In the genomic region with DNA sequence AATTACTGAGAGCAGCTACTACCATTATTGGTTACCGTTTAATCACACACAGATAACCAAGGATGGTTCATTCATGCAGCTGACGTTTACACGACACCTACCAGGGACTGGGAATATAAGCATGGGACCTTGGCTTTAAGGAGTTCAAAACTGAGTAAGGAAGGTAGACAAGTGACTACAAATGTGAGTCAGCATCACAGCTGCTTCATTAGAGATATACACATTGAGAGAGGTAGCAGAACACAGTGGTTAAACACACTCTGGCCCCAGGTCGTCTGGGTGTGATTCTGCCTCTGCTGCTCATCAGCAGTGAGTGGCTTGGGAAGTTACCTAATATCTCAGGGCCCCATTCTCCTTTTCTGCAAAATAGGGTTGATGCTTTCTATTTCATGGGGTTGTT, we compare ENCODE assay signal across 16 cellular contexts.
DNase-seq lines count a peak whose midpoint lies in the region; ATAC-seq, FAIRE-seq and TF ChIP-seq lines count a peak whose summit lies in the region.
"Had no signal": no experiment of that assay in that cellular context is flagged by ENCODE, and none has a peak within 500 bp of the region (broad histone marks: within the 10 kb centered on the region; RNA-seq: fewer than 3 reads in every experiment).

No MANE protein-coding gene starts in this region.

- H3K27ac Mint-ChIP-seq in activated T-helper 2 cell treated with anti-CD3 and anti-CD28 coated beads, Interferon-gamma antibody, Interleukin-2, Interleukin-4, amounts not matched to agents 10 μg/mL and 5 μg/mL and 100 μg/mL, durations not matched to agents 14 hours and 24 hours and 36 hours = no peak overlapping the region
- H3K27ac Mint-ChIP-seq: activated CD8-positive, alpha-beta memory T cell treated with anti-CD3 and anti-CD28 coated beads, Interleukin-2, amount 10 ng/mL, durations not matched to agents 7 days and 5 days; activated naive CD8-positive, alpha-beta T cell treated with anti-CD3 and anti-CD28 coated beads, Interleukin-2, amount 50 U/mL, for 24 hours; CD4-positive, alpha-beta T cell; T-helper 2 cell treated with Interferon-gamma antibody and Interleukin-4, amounts not matched to agents 5 μg/mL and 100 μg/mL, for 36 hours had no signal

- H3K4me1 ChIP-seq in kidney (ENCODE audit: control insufficient read depth in 1 of 2, insufficient read depth in 1 of 2, low read depth in 1 of 2, low read length in 2 of 2) = peaks cover 4 to 14% of the 10 kb centered on the region in 2 donors
- H3K4me1 ChIP-seq: Peyer's patch had no signal

- DNase-seq in epithelial cell of esophagus (ENCODE audit: low read depth) (peak; percentile 63), medulla oblongata (ENCODE audit: extremely low spot score) (no peak), kidney (no peak), NCI-H446 treated with DMSO at 0.1 percent for 48 hours (lab: John Stamatoyannopoulos, UW) (no peak)
- no peak for DNase-seq in activated T-helper 2 cell treated with anti-CD3 and anti-CD28 coated beads, Interferon-gamma antibody, Interleukin-2, Interleukin-4, amounts not matched to agents 10 μg/mL and 5 μg/mL and 100 μg/mL, durations not matched to agents 14 hours and 24 hours and 36 hours (ENCODE audit: low spot score)
- DNase-seq: activated CD8-positive, alpha-beta memory T cell treated with anti-CD3 and anti-CD28 coated beads, Interleukin-2, amount 10 ng/mL, durations not matched to agents 7 days and 5 days; activated naive CD8-positive, alpha-beta T cell treated with anti-CD3 and anti-CD28 coated beads, Interleukin-2, amount 50 U/mL, for 24 hours; CD4-positive, alpha-beta T cell; Peyer's patch; right cardiac atrium; testis had no signal

- peaks cover 4% of the 10 kb centered on the region for H3K4me1 Mint-ChIP-seq in activated T-helper 2 cell treated with anti-CD3 and anti-CD28 coated beads, Interferon-gamma antibody, Interleukin-2, Interleukin-4, amounts not matched to agents 10 μg/mL and 5 μg/mL and 100 μg/mL, durations not matched to agents 14 hours and 24 hours and 36 hours (ENCODE audit: low read depth)
- H3K4me1 Mint-ChIP-seq: activated naive CD8-positive, alpha-beta T cell treated with anti-CD3 and anti-CD28 coated beads, Interleukin-2, amount 50 U/mL, for 24 hours had no signal

- TF ChIP-seq CTCF in epithelial cell of esophagus (IDR thresholded peaks at IDR 0.05; ENCODE audit: insufficient read depth, low read depth, low read length, missing control alignments) = no peak
- no peak for TF ChIP-seq CTCF in kidney (IDR thresholded peaks at IDR 0.05; ENCODE audit: borderline replicate concordance, extremely low read depth, insufficient read depth)

- H3K36me3 ChIP-seq in kidney (ENCODE audit: control insufficient read depth in 1 of 2, insufficient read depth in 2 of 2, low read length in 2 of 2) = no peaks in the 10 kb centered on the region

- no peaks in the 10 kb centered on the region for H3K36me3 Mint-ChIP-seq in activated T-helper 2 cell treated with anti-CD3 and anti-CD28 coated beads, Interferon-gamma antibody, Interleukin-2, Interleukin-4, amounts not matched to agents 10 μg/mL and 5 μg/mL and 100 μg/mL, durations not matched to agents 14 hours and 24 hours and 36 hours (ENCODE audit: low read depth)

- intact Hi-C loops in activated T-helper 2 cell treated with anti-CD3 and anti-CD28 coated beads, Interferon-gamma antibody, Interleukin-2, Interleukin-4, amounts not matched to agents 10 μg/mL and 5 μg/mL and 100 μg/mL, durations not matched to agents 14 hours and 24 hours and 36 hours (cut with micrococcal nuclease) = no loop called here
- intact Hi-C loops in kidney (cut with DNase I) = no loop called here

- H3K27ac ChIP-seq in kidney (ENCODE audit: low read depth in 2 of 2, low read length in 2 of 2) = no peak overlapping the region
- H3K27ac ChIP-seq: GM23248, Peyer's patch, testis had no signal

- no peak overlapping the region for H3K4me3 Mint-ChIP-seq in activated T-helper 2 cell treated with anti-CD3 and anti-CD28 coated beads, Interferon-gamma antibody, Interleukin-2, Interleukin-4, amounts not matched to agents 10 μg/mL and 5 μg/mL and 100 μg/mL, durations not matched to agents 14 hours and 24 hours and 36 hours (ENCODE audit: low read depth)
- H3K4me3 Mint-ChIP-seq: activated CD8-positive, alpha-beta memory T cell treated with anti-CD3 and anti-CD28 coated beads, Interleukin-2, amount 10 ng/mL, durations not matched to agents 7 days and 5 days; activated naive CD8-positive, alpha-beta T cell treated with anti-CD3 and anti-CD28 coated beads, Interleukin-2, amount 50 U/mL, for 24 hours; CD4-positive, alpha-beta T cell; T-helper 2 cell treated with Interferon-gamma antibody and Interleukin-4, amounts not matched to agents 5 μg/mL and 100 μg/mL, for 36 hours had no signal

- no peaks in the 10 kb centered on the region for H3K27me3 Mint-ChIP-seq in activated T-helper 2 cell treated with anti-CD3 and anti-CD28 coated beads, Interferon-gamma antibody, Interleukin-2, Interleukin-4, amounts not matched to agents 10 μg/mL and 5 μg/mL and 100 μg/mL, durations not matched to agents 14 hours and 24 hours and 36 hours (ENCODE audit: low read depth)
- H3K27me3 Mint-ChIP-seq: activated CD8-positive, alpha-beta memory T cell treated with anti-CD3 and anti-CD28 coated beads, Interleukin-2, amount 10 ng/mL, durations not matched to agents 7 days and 5 days; activated naive CD8-positive, alpha-beta T cell treated with anti-CD3 and anti-CD28 coated beads, Interleukin-2, amount 50 U/mL, for 24 hours; CD4-positive, alpha-beta T cell had no signal

- no peak overlapping the region for H3K4me3 ChIP-seq in epithelial cell of esophagus (ENCODE audit: low read length)
- H3K4me3 ChIP-seq in kidney (ENCODE audit: low read length in 2 of 2) = no peak overlapping the region
- H3K4me3 ChIP-seq: GM23248, Peyer's patch, testis had no signal

- H3K9ac ChIP-seq in kidney (ENCODE audit: low read length in 2 of 2) = no peak overlapping the region
- H3K9ac ChIP-seq: GM23248 had no signal

- no peak for FAIRE-seq in kidney (lab: Jason Lieb, UNC)

- H3K9me3 ChIP-seq in kidney (ENCODE audit: control insufficient read depth in 1 of 2, low read length in 2 of 2) = no peaks in the 10 kb centered on the region
- H3K9me3 ChIP-seq: Peyer's patch, testis had no signal

- no peaks in the 10 kb centered on the region for H3K9me3 Mint-ChIP-seq in activated T-helper 2 cell treated with anti-CD3 and anti-CD28 coated beads, Interferon-gamma antibody, Interleukin-2, Interleukin-4, amounts not matched to agents 10 μg/mL and 5 μg/mL and 100 μg/mL, durations not matched to agents 14 hours and 24 hours and 36 hours
- H3K9me3 Mint-ChIP-seq: activated naive CD8-positive, alpha-beta T cell treated with anti-CD3 and anti-CD28 coated beads, Interleukin-2, amount 50 U/mL, for 24 hours; CD4-positive, alpha-beta T cell; T-helper 2 cell treated with Interferon-gamma antibody and Interleukin-4, amounts not matched to agents 5 μg/mL and 100 μg/mL, for 36 hours had no signal

- ATAC-seq in GM18519 (IDR thresholded peaks at IDR 0.05; ENCODE audit: low FRiP score, unreplicated experiment) (peak; percentile 69), GM19455 (IDR thresholded peaks at IDR 0.05; ENCODE audit: unreplicated experiment) (peak; percentile 76), HG02981 (IDR thresholded peaks at IDR 0.05; ENCODE audit: unreplicated experiment) (peak; percentile 55)
- ATAC-seq: activated CD8-positive, alpha-beta memory T cell treated with anti-CD3 and anti-CD28 coated beads, Interleukin-2, amount 10 ng/mL, durations not matched to agents 7 days and 5 days; activated naive CD8-positive, alpha-beta T cell treated with anti-CD3 and anti-CD28 coated beads, Interleukin-2, amount 50 U/mL, for 24 hours; right cardiac atrium had no signal
